Comparison of ENCODE assay signal across 9 cellular contexts in genomic region chr14:105487986-105488777, GRCh38. TPM values are rescaled to one million over a fixed set of nuclear protein-coding genes. Genes with fewer than 3 reads are reported as not detected.
DNase-seq lines count a peak whose midpoint lies in the region; ATAC-seq and TF ChIP-seq lines count a peak whose summit lies in the region.
"Had no signal": no experiment of that assay in that cellular context is flagged by ENCODE, and none has a peak within 500 bp of the region (broad histone marks: within the 10 kb centered on the region; RNA-seq: fewer than 3 reads in every experiment).

No MANE protein-coding gene starts in this region.

- no peak overlapping the region for H4K8ac ChIP-seq in mesenchymal stem cell (ENCODE audit: low read length)

- intact Hi-C loops in activated CD4-positive, alpha-beta T cell treated with anti-CD3 and anti-CD28 coated beads for 36 hours (cut with DNase I, micrococcal nuclease), result loop anchor here in 1 of 2 experiments (10.0 kb wide), 1 partner anchor 423 kb away; the partner anchor contains the start of gene GPR132
- intact Hi-C loops in transverse colon (cut with DNase I; ENCODE audit: low total_unique reads), result no loop called here

- H2BK5ac ChIP-seq in mesenchymal stem cell (ENCODE audit: low read depth, low read length, poor library complexity, severe bottlenecking), result no peak overlapping the region

- H4K91ac ChIP-seq in mesenchymal stem cell (ENCODE audit: low read length), result peak overlapping the region; percentile 11

- POLR2A ChIA-PET in activated CD4-positive, alpha-beta T cell treated with anti-CD3 and anti-CD28 coated beads for 36 hours (lab: Charles Lee), result interaction anchor here (2.1 kb wide), 1 partner anchor 118 kb away, joined by 8 read pairs; no protein-coding TSS in a partner anchor

- no peak overlapping the region for H2AFZ ChIP-seq in mesenchymal stem cell (ENCODE audit: low read depth, low read length)

- CTCF ChIA-PET in activated CD4-positive, alpha-beta T cell treated with anti-CD3 and anti-CD28 coated beads for 36 hours (lab: Charles Lee), result interaction anchor here (0.9 to 5.1 kb wide), 4 partner anchors 21 to 118 kb away, joined by 3 to 74 read pairs (median 6); no protein-coding TSS in a partner anchor

- H3K4me1 ChIP-seq in mesenchymal stem cell (ENCODE audit: control insufficient read depth, insufficient read depth, low read depth, low read length) (peaks cover 37% of the 10 kb centered on the region), transverse colon (peaks cover 19 to 78% (median 59%) of the 10 kb centered on the region in 4 donors)

- no peak for TF ChIP-seq EP300 in transverse colon (IDR thresholded peaks at IDR 0.05; ENCODE audit: low read depth)

- peaks cover 1% of the 10 kb centered on the region for H3K79me1 ChIP-seq in mesenchymal stem cell (replicated peaks; ENCODE audit: low read length, poor library complexity, severe bottlenecking)

- peak overlapping the region; percentile 81 for H3K4me3 Mint-ChIP-seq in activated CD4-positive, alpha-beta T cell treated with anti-CD3 and anti-CD28 coated beads for 36 hours

- no peak overlapping the region for H3K18ac ChIP-seq in mesenchymal stem cell (ENCODE audit: low read depth in 1 of 2, low read length in 2 of 2)

- WGBS in mesenchymal stem cell, result 94% methylated on average over 26 of the region's 26 CpGs
- 21% methylated on average over 14 of the region's 26 CpGs; no CpG with 5 or more reads in 1 of the 2 donors for WGBS in transverse colon (ENCODE audit: low coverage in 1 of 2), 2 donors

- H2BK15ac ChIP-seq in mesenchymal stem cell (ENCODE audit: low read depth, poor library complexity, severe bottlenecking), result no peak overlapping the region

- no peak overlapping the region for H3K4ac ChIP-seq in mesenchymal stem cell (ENCODE audit: low read depth in 1 of 2, low read length in 2 of 2)

- ATAC-seq in activated CD4-positive, alpha-beta T cell treated with anti-CD3 and anti-CD28 coated beads for 36 hours, result no peak

- H3K27ac ChIP-seq in mesenchymal stem cell (ENCODE audit: low read length, poor library complexity, severe bottlenecking) (no peak overlapping the region), transverse colon (peak overlapping the region; percentile 98 to 99 (median 99))

- H2AK5ac ChIP-seq in mesenchymal stem cell (ENCODE audit: low read length, severe bottlenecking), result no peak overlapping the region

- no peak for TF ChIP-seq POLR2A in transverse colon (IDR thresholded peaks at IDR 0.05)

- H3K27ac Mint-ChIP-seq in activated CD4-positive, alpha-beta T cell treated with anti-CD3 and anti-CD28 coated beads for 36 hours, result peak overlapping the region; percentile 58

- H3K4me1 Mint-ChIP-seq in activated CD4-positive, alpha-beta T cell treated with anti-CD3 and anti-CD28 coated beads for 36 hours, result peaks cover 38% of the 10 kb centered on the region

- H3K36me3 ChIP-seq in mesenchymal stem cell (ENCODE audit: control insufficient read depth in 1 of 2, insufficient read depth in 2 of 2, low read depth in 1 of 2, low read length in 2 of 2) (peaks cover 0 to 9% of the 10 kb centered on the region in 2 experiments), transverse colon (no peaks in the 10 kb centered on the region)

- no peak for TF ChIP-seq CTCF in transverse colon (IDR thresholded peaks at IDR 0.05)

- no peak overlapping the region for H3K4me2 ChIP-seq in mesenchymal stem cell (ENCODE audit: low read length, poor library complexity, severe bottlenecking)

- H3K9me3 Mint-ChIP-seq in activated CD4-positive, alpha-beta T cell treated with anti-CD3 and anti-CD28 coated beads for 36 hours (ENCODE audit: low read depth), result no peaks in the 10 kb centered on the region

- H3K4me3 ChIP-seq in mesenchymal stem cell (ENCODE audit: insufficient read depth in 1 of 2, low read depth in 1 of 2, low read length in 2 of 2) (no peak overlapping the region), transverse colon (peak overlapping the region in 3 of 4 donors; percentile 38 to 64 (median 60))

- peaks cover 2% of the 10 kb centered on the region for H3K36me3 Mint-ChIP-seq in activated CD4-positive, alpha-beta T cell treated with anti-CD3 and anti-CD28 coated beads for 36 hours (ENCODE audit: low read depth)

- no peaks in the 10 kb centered on the region for H3K9me3 ChIP-seq in mesenchymal stem cell (ENCODE audit: control insufficient read depth, low read length)
- no peaks in the 10 kb centered on the region for H3K9me3 ChIP-seq in transverse colon

- peak; percentile 54 for DNase-seq in activated CD4-positive, alpha-beta T cell treated with anti-CD3 and anti-CD28 coated beads for 36 hours
- DNase-seq in activated CD4-positive, alpha-beta T cell treated with anti-CD3 and anti-CD28 coated beads, Interleukin-2, amount 50 U/mL, for 4 hours, result no peak
- DNase-seq in activated gamma-delta T cell (lab: John Stamatoyannopoulos, UW) (peak; percentile 47), mesenchymal stem cell (no peak), transverse colon (peak; percentile 70), NCI-H2196 treated with DMSO at 0.1 percent for 48 hours (lab: John Stamatoyannopoulos, UW; ENCODE audit: unreplicated experiment) (no peak), inferior parietal cortex (ENCODE audit: extremely low spot score) (no peak), germinal center (ENCODE audit: low spot score) (no peak)
- DNase-seq: 8988T had no signal

- H3K23ac ChIP-seq in mesenchymal stem cell (ENCODE audit: low read length in 2 of 2), result no peak overlapping the region

- in situ Hi-C loops in transverse colon (cut with MboI; ENCODE audit: low pct_ligation_motif_present in 1 of 4, low pct_unique_long_range_greater_than_20kb in 1 of 4, low sequenced_read_pairs in 3 of 4), result no loop called here

- H3K27me3 ChIP-seq in mesenchymal stem cell (ENCODE audit: control insufficient read depth in 1 of 2, insufficient read depth in 1 of 2, low read length in 2 of 2), result peaks cover 14 to 36% of the 10 kb centered on the region in 2 experiments
- peaks cover 16% of the 10 kb centered on the region for H3K27me3 ChIP-seq in transverse colon

- H3K9ac ChIP-seq in mesenchymal stem cell (ENCODE audit: low read length), result no peak overlapping the region

- no peak overlapping the region for H2BK12ac ChIP-seq in mesenchymal stem cell (ENCODE audit: low read length in 2 of 2)

- H3K27me3 Mint-ChIP-seq in activated CD4-positive, alpha-beta T cell treated with anti-CD3 and anti-CD28 coated beads for 36 hours, result no peaks in the 10 kb centered on the region

- no peak overlapping the region for H3K14ac ChIP-seq in mesenchymal stem cell (ENCODE audit: low read length in 2 of 2)

- H2BK120ac ChIP-seq in mesenchymal stem cell (ENCODE audit: low read depth, low read length), result no peak overlapping the region

RNA-seq across cellular contexts. Expression of gene CRIP1, which starts 1.5 kb away (rescaled TPM):
- total RNA-seq in activated CD4-positive, alpha-beta T cell treated with anti-CD3 and anti-CD28 coated beads for 36 hours, result 100 to 1,000 TPM; 182 to 186 TPM
- 40.7 TPM for polyA plus RNA-seq in mesenchymal stem cell (2013, experiment 1 of 2)
- polyA plus RNA-seq in mesenchymal stem cell (2013, experiment 2 of 2), result 42.6 TPM
- total RNA-seq in transverse colon, result 100 to 1,000 TPM in 1 of 4 donors, 10 to 100 TPM in 2, not detected in 1; 16.9 to 246 (median 63.0) TPM

RNA-seq across cellular contexts. Expression of gene TEDC1, which starts 2.9 kb away (rescaled TPM):
- 10 to 100 TPM; 21.7 to 31.8 TPM for total RNA-seq in activated CD4-positive, alpha-beta T cell treated with anti-CD3 and anti-CD28 coated beads for 36 hours
- polyA plus RNA-seq in mesenchymal stem cell (2013, experiment 1 of 2), result 2.3 TPM
- 2.5 TPM for polyA plus RNA-seq in mesenchymal stem cell (2013, experiment 2 of 2)
- 10 to 100 TPM; 10.8 to 52.9 (median 29.5) TPM for total RNA-seq in transverse colon

RNA-seq across cellular contexts. Expression of gene CRIP2, which starts 13.6 kb away (rescaled TPM):
- 1 to 10 TPM; 1.1 to 1.2 TPM for total RNA-seq in activated CD4-positive, alpha-beta T cell treated with anti-CD3 and anti-CD28 coated beads for 36 hours
- 120 TPM for polyA plus RNA-seq in mesenchymal stem cell (2013, experiment 1 of 2)
- polyA plus RNA-seq in mesenchymal stem cell (2013, experiment 2 of 2), result 119 TPM
- 10 to 100 TPM; 11.2 to 67.3 (median 22.4) TPM for total RNA-seq in transverse colon

RNA-seq across cellular contexts. Expression of gene TMEM121, which starts 38.2 kb away (rescaled TPM):
- 1 to 10 TPM; 7.2 to 9.2 TPM for total RNA-seq in activated CD4-positive, alpha-beta T cell treated with anti-CD3 and anti-CD28 coated beads for 36 hours
- polyA plus RNA-seq in mesenchymal stem cell (2013, experiment 1 of 2), result 0.87 TPM
- 1.2 TPM for polyA plus RNA-seq in mesenchymal stem cell (2013, experiment 2 of 2)
- under 1 TPM in 2 of 4 donors, not detected in 2; 0.48 to 0.96 TPM for total RNA-seq in transverse colon

Comparison
In these comparisons a context has a peak if more than half of its experiments do, and no peak if none do; other contexts are left out.
1. DNase-seq: peak in activated CD4-positive, alpha-beta T cell treated with anti-CD3 and anti-CD28 coated beads for 36 hours (single experiment), activated gamma-delta T cell (single experiment) and transverse colon (single experiment); none in activated CD4-positive, alpha-beta T cell treated with anti-CD3 and anti-CD28 coated beads, Interleukin-2, amount 50 U/mL, for 4 hours (0 of 2), mesenchymal stem cell (single experiment), NCI-H2196 treated with DMSO at 0.1 percent for 48 hours (single experiment), inferior parietal cortex (single experiment) and germinal center (single experiment).
2. H3K4me3 ChIP-seq: peak in transverse colon (3 of 4); none in mesenchymal stem cell (0 of 2).
3. RNA of gene CRIP2, which starts 13.6 kb away (total RNA-seq): 11.2 to 67.3 TPM in transverse colon; 1.1 to 1.2 TPM in activated CD4-positive, alpha-beta T cell treated with anti-CD3 and anti-CD28 coated beads for 36 hours; every median in the first group is over 4 times any median in the second.